In genomic region chr3:57826952-57827723, GRCh38 we compare ENCODE assay signal across 20 cellular contexts.
DNase-seq lines count a peak whose midpoint lies in the region; ATAC-seq, FAIRE-seq and TF ChIP-seq lines count a peak whose summit lies in the region.
"Had no signal": no experiment of that assay in that cellular context is flagged by ENCODE, and none has a peak within 500 bp of the region (broad histone marks: within the 10 kb centered on the region; RNA-seq: fewer than 3 reads in every experiment).

No MANE protein-coding gene starts in this region.

- FAIRE-seq in GM19239 (lab: Jason Lieb, UNC), result peak; percentile 62

- no peak overlapping the region for H2AK5ac ChIP-seq in trophoblast cell (ENCODE audit: low read length)

- H3K36me3 Mint-ChIP-seq in MCF 10A (ENCODE audit: insufficient read depth, unreplicated experiment), result peaks cover 19% of the 10 kb centered on the region

- no peaks in the 10 kb centered on the region for H3K27me3 Mint-ChIP-seq in MCF 10A (ENCODE audit: insufficient read depth, unreplicated experiment)
- H3K27me3 Mint-ChIP-seq: CD4-positive, CD25-positive, alpha-beta regulatory T cell; effector memory CD8-positive, alpha-beta T cell; stimulated activated naive CD8-positive, alpha-beta T cell treated with anti-CD3 and anti-CD28 coated beads, Interleukin-15, amount 100 ng/mL, for 72 hours had no signal

- DNase-seq in GM19239 (ENCODE audit: insufficient read length, low spot score) (no peak), SW480 (ENCODE audit: low spot score) (peak; percentile 65), left colon (no peak), trophoblast cell (peak; percentile 5 to 58), DMS53 treated with DMSO at 0.1 percent for 48 hours (lab: John Stamatoyannopoulos, UW; ENCODE audit: unreplicated experiment) (no peak), OCI-LY7 (ENCODE audit: low spot score) (no peak), MCF 10A (ENCODE audit: unreplicated experiment) (no peak)
- no peak for DNase-seq in activated T-cell treated with anti-CD3 and anti-CD28 coated beads, Interleukin-2, amount 50 U/mL, for 48 hours
- DNase-seq: activated naive CD4-positive, alpha-beta T cell treated with anti-CD3 and anti-CD28 coated beads for 36 hours; activated T-cell treated with anti-CD3 and anti-CD28 coated beads, Interleukin-2, amount 50 U/mL, for 1 hour; aorta; DMS79; effector memory CD8-positive, alpha-beta T cell; glutamatergic neuron; NCI-H1417; NCI-H526 treated with DMSO at 0.1 percent for 48 hours; SIG-M5; stimulated activated CD4-positive, alpha-beta T cell treated with anti-CD3 and anti-CD28 coated beads, Interleukin-2, amount 100 ng/mL, for 24 hours; stimulated activated naive CD8-positive, alpha-beta T cell treated with anti-CD3 and anti-CD28 coated beads, Interleukin-15, amount 100 ng/mL, for 72 hours had no signal

- BruUV-seq in OCI-LY7 (replicated peaks; lab: Mats Ljungman, UMichigan) (no TSS peak), MCF 10A (replicated peaks; lab: Mats Ljungman, UMichigan) (no TSS peak)

- no peaks in the 10 kb centered on the region for H3K36me3 ChIP-seq in trophoblast cell (ENCODE audit: control insufficient read depth in 1 of 2, insufficient read depth in 2 of 2, low read length in 2 of 2)
- H3K36me3 ChIP-seq in OCI-LY7 (ENCODE audit: insufficient read depth, low read length), result peaks cover 7% of the 10 kb centered on the region

- no peaks in the 10 kb centered on the region for H3K79me1 ChIP-seq in trophoblast cell (ENCODE audit: low read length)

- no peak overlapping the region for H3K9ac ChIP-seq in trophoblast cell (ENCODE audit: low read length)

- H3K4me3 ChIP-seq in trophoblast cell (ENCODE audit: low read depth, low read length) (no peak overlapping the region), OCI-LY7 (ENCODE audit: low read depth, low read length, poor library complexity, severe bottlenecking) (no peak overlapping the region)

- H2AFZ ChIP-seq in trophoblast cell (ENCODE audit: insufficient read depth, low read length, poor library complexity) (no peak overlapping the region), OCI-LY7 (ENCODE audit: low read length) (no peak overlapping the region)

- CTCF ChIA-PET in OCI-LY7 (lab: Charles Lee; ENCODE audit: unreplicated experiment), result no interaction called here
- CTCF ChIA-PET in MCF 10A (lab: Yijun Ruan, JAX), result interaction anchor here (0.6 to 3.1 kb wide), 22 partner anchors 9 to 585 kb away, joined by 3 to 20 read pairs (median 4); no protein-coding TSS in a partner anchor

- 0 out of 2 replicates have a peak, but pooled peaks cover 10% of the 10 kb centered on the region for H4K20me1 ChIP-seq in OCI-LY7 (ENCODE audit: insufficient read depth, low read length)

- no peak overlapping the region for H3K27ac Mint-ChIP-seq in MCF 10A (ENCODE audit: low read depth, unreplicated experiment)
- H3K27ac Mint-ChIP-seq: activated naive CD4-positive, alpha-beta T cell treated with anti-CD3 and anti-CD28 coated beads for 36 hours had no signal

- TF ChIP-seq CTCF in OCI-LY7 (conservative IDR thresholded peaks at IDR 0.05; ENCODE audit: low read length) (no peak), MCF 10A (IDR thresholded peaks at IDR 0.05; ENCODE audit: unreplicated experiment) (no peak)

- intact Hi-C loops in left colon (cut with DNase I, micrococcal nuclease) (no loop called here), OCI-LY7 (cut with micrococcal nuclease; ENCODE audit: unreplicated experiment) (loop anchor here (5.0 kb wide), 2 partner anchors 180 to 430 kb away; no protein-coding TSS in a partner anchor), MCF 10A (cut with micrococcal nuclease) (loop anchor here (1.0 kb wide), 4 partner anchors 69 to 430 kb away; no protein-coding TSS in a partner anchor)

- no peak overlapping the region for H3K4me2 ChIP-seq in trophoblast cell (ENCODE audit: low read length)
- no peak overlapping the region for H3K4me2 ChIP-seq in OCI-LY7 (ENCODE audit: low read length)

- H3K9me3 ChIP-seq in trophoblast cell (ENCODE audit: insufficient read depth, low read depth, low read length), result no peaks in the 10 kb centered on the region
- no peaks in the 10 kb centered on the region for H3K9me3 ChIP-seq in OCI-LY7 (ENCODE audit: low read length)

- H4K8ac ChIP-seq in trophoblast cell (ENCODE audit: low read depth, low read length), result no peak overlapping the region

- H3K4me1 ChIP-seq in trophoblast cell (ENCODE audit: control insufficient read depth in 1 of 2, insufficient read depth in 2 of 2, low read length in 2 of 2) (peaks cover 3% of the 10 kb centered on the region in 2 experiments), OCI-LY7 (ENCODE audit: insufficient read depth, low read length, poor library complexity, severe bottlenecking) (peaks cover 15% of the 10 kb centered on the region)

- no peak overlapping the region for H3K18ac ChIP-seq in trophoblast cell (ENCODE audit: low read length)

- H3K9me3 Mint-ChIP-seq in MCF 10A (ENCODE audit: unreplicated experiment), result no peaks in the 10 kb centered on the region
- H3K9me3 Mint-ChIP-seq: activated naive CD4-positive, alpha-beta T cell treated with anti-CD3 and anti-CD28 coated beads for 36 hours; CD4-positive, CD25-positive, alpha-beta regulatory T cell; effector memory CD8-positive, alpha-beta T cell; stimulated activated naive CD8-positive, alpha-beta T cell treated with anti-CD3 and anti-CD28 coated beads, Interleukin-15, amount 100 ng/mL, for 72 hours had no signal

- H3K14ac ChIP-seq in trophoblast cell (ENCODE audit: low read length), result no peak overlapping the region

- no peak overlapping the region for H3K4ac ChIP-seq in trophoblast cell (ENCODE audit: low read depth, low read length)

- no peak overlapping the region for H4K91ac ChIP-seq in trophoblast cell (ENCODE audit: low read depth, low read length)

- H3K9me2 ChIP-seq in OCI-LY7 (ENCODE audit: insufficient read depth, low read length), result no peaks in the 10 kb centered on the region

- peak; percentile 84 for ATAC-seq in left colon
- ATAC-seq: effector memory CD8-positive, alpha-beta T cell; stimulated activated naive CD8-positive, alpha-beta T cell treated with anti-CD3 and anti-CD28 coated beads, Interleukin-15, amount 100 ng/mL, for 72 hours had no signal

- H3K23ac ChIP-seq in trophoblast cell (ENCODE audit: low read length), result no peak overlapping the region

- no CpG with 5 or more reads among the region's 1 CpG for WGBS in trophoblast cell (ENCODE audit: extremely low coverage, insufficient coverage, insufficient read length)

- H3K4me3 Mint-ChIP-seq in MCF 10A (ENCODE audit: unreplicated experiment), result no peak overlapping the region
- H3K4me3 Mint-ChIP-seq: activated naive CD4-positive, alpha-beta T cell treated with anti-CD3 and anti-CD28 coated beads for 36 hours; CD4-positive, CD25-positive, alpha-beta regulatory T cell; effector memory CD8-positive, alpha-beta T cell; stimulated activated naive CD8-positive, alpha-beta T cell treated with anti-CD3 and anti-CD28 coated beads, Interleukin-15, amount 100 ng/mL, for 72 hours had no signal

- H3K4me1 Mint-ChIP-seq in MCF 10A (ENCODE audit: insufficient read depth, unreplicated experiment), result peaks cover 12% of the 10 kb centered on the region

- no peak overlapping the region for H2BK12ac ChIP-seq in trophoblast cell (ENCODE audit: low read length)

- no peaks in the 10 kb centered on the region for H3K27me3 ChIP-seq in trophoblast cell (ENCODE audit: insufficient read depth, low read length)

- H2BK120ac ChIP-seq in trophoblast cell (ENCODE audit: insufficient read depth, low read length, poor library complexity), result no peak overlapping the region

- H3K79me2 ChIP-seq in trophoblast cell (ENCODE audit: control insufficient read depth, insufficient read depth, low read length, poor library complexity) (peaks cover 3% of the 10 kb centered on the region), OCI-LY7 (ENCODE audit: insufficient read depth, low read depth, low read length) (peaks cover 19% of the 10 kb centered on the region; the same call in 1 of the 2 replicates)

- H4K12ac ChIP-seq in trophoblast cell (ENCODE audit: low read depth, low read length), result no peak overlapping the region

- POLR2A ChIA-PET in OCI-LY7 (lab: Charles Lee), result interaction anchor here (1.3 to 1.6 kb wide), 3 partner anchors 9 to 29 kb away, joined by 3 to 6 read pairs (median 4); no protein-coding TSS in a partner anchor
- POLR2A ChIA-PET in MCF 10A (lab: Yijun Ruan, JAX), result interaction anchor here (0.6 to 4.3 kb wide), 15 partner anchors 11 to 589 kb away, joined by 3 to 52 read pairs (median 4); partner anchors contain the start of genes ARF4, DENND6A and SLMAP

- no peak overlapping the region for H2BK5ac ChIP-seq in trophoblast cell (ENCODE audit: low read depth, low read length, poor library complexity)

- H3K27ac ChIP-seq in trophoblast cell (ENCODE audit: low read depth, low read length), result no peak overlapping the region
- H3K27ac ChIP-seq in OCI-LY7 (ENCODE audit: low read depth, low read length, poor library complexity, severe bottlenecking), result no peak overlapping the region

Comparison
In these comparisons a context has a peak if more than half of its experiments do, and no peak if none do; other contexts are left out.
1. DNase-seq: peak in SW480 (single experiment) and trophoblast cell (2 of 2); none in GM19239 (single experiment), left colon (0 of 2), DMS53 treated with DMSO at 0.1 percent for 48 hours (single experiment), OCI-LY7 (single experiment), MCF 10A (single experiment) and activated T-cell treated with anti-CD3 and anti-CD28 coated beads, Interleukin-2, amount 50 U/mL, for 48 hours (0 of 2).
2. intact Hi-C loops: an anchor here in OCI-LY7 (5.0 kb wide) and MCF 10A (1.0 kb wide); none called in left colon.